Comparison of ENCODE assay signal across 1 cellular context in the genomic region with DNA sequence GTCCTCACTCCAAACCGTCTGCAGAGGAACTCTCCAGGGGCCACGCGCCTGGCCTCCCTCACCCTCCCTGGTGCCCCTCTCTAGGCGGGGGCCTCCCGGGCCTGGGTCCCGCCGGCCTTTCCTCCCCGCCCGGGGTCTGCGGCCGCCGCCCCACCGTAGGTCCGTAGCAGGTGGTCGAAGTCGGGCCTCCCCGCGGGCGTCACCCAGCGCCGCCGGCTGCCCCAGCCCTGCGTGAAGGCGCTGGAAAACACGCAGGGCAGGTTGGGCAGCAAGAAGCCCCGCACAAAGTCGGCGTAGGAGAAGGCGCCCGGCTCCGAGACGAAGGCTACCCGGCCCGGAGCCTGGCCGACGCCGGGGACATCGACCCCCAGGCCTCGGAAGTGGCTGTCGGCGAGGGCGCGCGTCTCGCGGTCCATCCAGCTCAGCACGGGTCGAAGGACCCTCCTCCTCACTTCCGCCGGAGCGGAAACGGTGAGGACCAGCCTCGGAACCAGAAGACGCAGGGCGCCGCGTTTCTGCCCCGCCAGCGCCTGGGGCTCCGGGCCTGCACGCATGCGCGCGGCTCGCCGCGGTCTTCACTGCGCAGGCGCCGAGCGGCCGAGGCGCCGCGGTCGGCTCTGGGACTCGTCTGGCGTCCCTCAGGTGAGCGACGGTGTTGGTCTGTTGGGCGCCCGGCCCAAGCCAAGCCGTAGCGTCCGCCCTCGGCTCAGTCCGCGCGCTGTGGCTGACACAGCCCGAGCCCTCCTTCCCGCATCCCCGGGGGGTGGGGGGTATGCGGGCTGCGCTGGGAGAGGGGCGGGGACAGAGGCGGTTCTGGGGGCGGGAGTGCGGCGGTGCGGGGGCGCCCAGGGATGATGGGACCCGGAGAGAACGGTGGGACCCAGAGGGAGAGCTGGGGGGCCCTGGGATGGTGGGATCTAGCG.
TF ChIP-seq lines count a peak whose summit lies in the region.

A gene with protein sequence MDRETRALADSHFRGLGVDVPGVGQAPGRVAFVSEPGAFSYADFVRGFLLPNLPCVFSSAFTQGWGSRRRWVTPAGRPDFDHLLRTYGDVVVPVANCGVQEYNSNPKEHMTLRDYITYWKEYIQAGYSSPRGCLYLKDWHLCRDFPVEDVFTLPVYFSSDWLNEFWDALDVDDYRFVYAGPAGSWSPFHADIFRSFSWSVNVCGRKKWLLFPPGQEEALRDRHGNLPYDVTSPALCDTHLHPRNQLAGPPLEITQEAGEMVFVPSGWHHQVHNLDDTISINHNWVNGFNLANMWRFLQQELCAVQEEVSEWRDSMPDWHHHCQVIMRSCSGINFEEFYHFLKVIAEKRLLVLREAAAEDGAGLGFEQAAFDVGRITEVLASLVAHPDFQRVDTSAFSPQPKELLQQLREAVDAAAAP (minus strand): TSS at position 445 of the 923 bp plus-strand sequence. CDS start 29 bp downstream, at position 416.
A gene with protein sequence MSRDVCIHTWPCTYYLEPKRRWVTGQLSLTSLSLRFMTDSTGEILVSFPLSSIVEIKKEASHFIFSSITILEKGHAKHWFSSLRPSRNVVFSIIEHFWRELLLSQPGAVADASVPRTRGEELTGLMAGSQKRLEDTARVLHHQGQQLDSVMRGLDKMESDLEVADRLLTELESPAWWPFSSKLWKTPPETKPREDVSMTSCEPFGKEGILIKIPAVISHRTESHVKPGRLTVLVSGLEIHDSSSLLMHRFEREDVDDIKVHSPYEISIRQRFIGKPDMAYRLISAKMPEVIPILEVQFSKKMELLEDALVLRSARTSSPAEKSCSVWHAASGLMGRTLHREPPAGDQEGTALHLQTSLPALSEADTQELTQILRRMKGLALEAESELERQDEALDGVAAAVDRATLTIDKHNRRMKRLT (plus strand): TSS at position 578 of the 923 bp plus-strand sequence. CDS start 12,302 bp downstream, outside the sequence.

TF ChIP-seq in K562, 482 proteins besides CTCF, POLR2A, EP300 and RAD21 (continued from another document and continues in another):
- TF ChIP-seq, protein P1, sequence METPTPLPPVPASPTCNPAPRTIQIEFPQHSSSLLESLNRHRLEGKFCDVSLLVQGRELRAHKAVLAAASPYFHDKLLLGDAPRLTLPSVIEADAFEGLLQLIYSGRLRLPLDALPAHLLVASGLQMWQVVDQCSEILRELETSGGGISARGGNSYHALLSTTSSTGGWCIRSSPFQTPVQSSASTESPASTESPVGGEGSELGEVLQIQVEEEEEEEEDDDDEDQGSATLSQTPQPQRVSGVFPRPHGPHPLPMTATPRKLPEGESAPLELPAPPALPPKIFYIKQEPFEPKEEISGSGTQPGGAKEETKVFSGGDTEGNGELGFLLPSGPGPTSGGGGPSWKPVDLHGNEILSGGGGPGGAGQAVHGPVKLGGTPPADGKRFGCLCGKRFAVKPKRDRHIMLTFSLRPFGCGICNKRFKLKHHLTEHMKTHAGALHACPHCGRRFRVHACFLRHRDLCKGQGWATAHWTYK (CRISPR knock-in tag; IDR thresholded peaks at IDR 0.05) = peak; percentile 89
- TF ChIP-seq, protein P2, sequence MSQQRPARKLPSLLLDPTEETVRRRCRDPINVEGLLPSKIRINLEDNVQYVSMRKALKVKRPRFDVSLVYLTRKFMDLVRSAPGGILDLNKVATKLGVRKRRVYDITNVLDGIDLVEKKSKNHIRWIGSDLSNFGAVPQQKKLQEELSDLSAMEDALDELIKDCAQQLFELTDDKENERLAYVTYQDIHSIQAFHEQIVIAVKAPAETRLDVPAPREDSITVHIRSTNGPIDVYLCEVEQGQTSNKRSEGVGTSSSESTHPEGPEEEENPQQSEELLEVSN (IDR thresholded peaks at IDR 0.05; ENCODE audit: borderline replicate concordance in 1 of 2, extremely low read depth in 1 of 2, insufficient read depth in 1 of 2, insufficient read length in 1 of 2, low read depth in 1 of 2, low read length in 1 of 2, poor library complexity in 1 of 2, severe bottlenecking in 1 of 2) = peak; percentile 70 to 77
- TF ChIP-seq HNRNPK (IDR thresholded peaks at IDR 0.05; ENCODE audit: low read depth, low read length, poor library complexity, severe bottlenecking) (peak; percentile 17), CCNT2 (IDR thresholded peaks at IDR 0.05; ENCODE audit: borderline replicate concordance, extremely low read depth, insufficient read length, low read depth, low read length) (peak; percentile 87), DMBX1 (CRISPR knock-in tag; IDR thresholded peaks at IDR 0.05; ENCODE audit: borderline replicate concordance) (0 out of 2 replicates have a peak, but pooled peaks have one; percentile 33), TEAD1 (CRISPR knock-in tag; IDR thresholded peaks at IDR 0.05) (peak in 1 of 2 experiments; percentile 84; a peak in 1 of 4 replicates), SUPT5H (IDR thresholded peaks at IDR 0.05) (peak; percentile 93), PCBP1 (IDR thresholded peaks at IDR 0.05; ENCODE audit: low read depth, low read length, poor library complexity, severe bottlenecking) (no peak), ZNF24 (IDR thresholded peaks at IDR 0.05) (peak; percentile 76; the same call in 1 of the 2 replicates), TAF7 (tag; IDR thresholded peaks at IDR 0.05) (peak; percentile 44; the same call in 1 of the 2 replicates), KLF1 (tag; IDR thresholded peaks at IDR 0.05) (peak; percentile 36; the same call in 1 of the 2 replicates), JUN (IDR thresholded peaks at IDR 0.05; ENCODE audit: borderline replicate concordance, low read depth, low read length) (peak; percentile 59; the same call in 1 of the 2 replicates), JUN (CRISPR knock-in tag; IDR thresholded peaks at IDR 0.05; ENCODE audit: borderline replicate concordance) (peak; percentile 88; the same call in 1 of the 2 replicates), NFXL1 (CRISPR knock-in tag; IDR thresholded peaks at IDR 0.05) (no peak), ZNF197 (CRISPR knock-in tag; IDR thresholded peaks at IDR 0.05; ENCODE audit: low read depth) (0 out of 2 replicates have a peak, but pooled peaks have one; percentile 9), TGIF2 (CRISPR knock-in tag; IDR thresholded peaks at IDR 0.05) (0 out of 2 replicates have a peak, but pooled peaks have one; percentile 67), MYNN (IDR thresholded peaks at IDR 0.05) (peak; percentile 44; the same call in 1 of the 2 replicates), MYNN (CRISPR knock-in tag; IDR thresholded peaks at IDR 0.05) (no peak), GABPB1 (CRISPR knock-in tag; IDR thresholded peaks at IDR 0.05) (peak; percentile 100), E2F3 (CRISPR knock-in tag; IDR thresholded peaks at IDR 0.05) (no peak; the same call in 1 of the 2 replicates), POLR2G (IDR thresholded peaks at IDR 0.05; ENCODE audit: low read depth, low read length) (peak; percentile 92), MXI1 (IDR thresholded peaks at IDR 0.05; ENCODE audit: low read depth, low read length) (peak; percentile 44), SOX6 (IDR thresholded peaks at IDR 0.05) (peak; percentile 70)
- TF ChIP-seq, protein P3, sequence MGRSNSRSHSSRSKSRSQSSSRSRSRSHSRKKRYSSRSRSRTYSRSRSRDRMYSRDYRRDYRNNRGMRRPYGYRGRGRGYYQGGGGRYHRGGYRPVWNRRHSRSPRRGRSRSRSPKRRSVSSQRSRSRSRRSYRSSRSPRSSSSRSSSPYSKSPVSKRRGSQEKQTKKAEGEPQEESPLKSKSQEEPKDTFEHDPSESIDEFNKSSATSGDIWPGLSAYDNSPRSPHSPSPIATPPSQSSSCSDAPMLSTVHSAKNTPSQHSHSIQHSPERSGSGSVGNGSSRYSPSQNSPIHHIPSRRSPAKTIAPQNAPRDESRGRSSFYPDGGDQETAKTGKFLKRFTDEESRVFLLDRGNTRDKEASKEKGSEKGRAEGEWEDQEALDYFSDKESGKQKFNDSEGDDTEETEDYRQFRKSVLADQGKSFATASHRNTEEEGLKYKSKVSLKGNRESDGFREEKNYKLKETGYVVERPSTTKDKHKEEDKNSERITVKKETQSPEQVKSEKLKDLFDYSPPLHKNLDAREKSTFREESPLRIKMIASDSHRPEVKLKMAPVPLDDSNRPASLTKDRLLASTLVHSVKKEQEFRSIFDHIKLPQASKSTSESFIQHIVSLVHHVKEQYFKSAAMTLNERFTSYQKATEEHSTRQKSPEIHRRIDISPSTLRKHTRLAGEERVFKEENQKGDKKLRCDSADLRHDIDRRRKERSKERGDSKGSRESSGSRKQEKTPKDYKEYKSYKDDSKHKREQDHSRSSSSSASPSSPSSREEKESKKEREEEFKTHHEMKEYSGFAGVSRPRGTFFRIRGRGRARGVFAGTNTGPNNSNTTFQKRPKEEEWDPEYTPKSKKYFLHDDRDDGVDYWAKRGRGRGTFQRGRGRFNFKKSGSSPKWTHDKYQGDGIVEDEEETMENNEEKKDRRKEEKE (IDR thresholded peaks at IDR 0.05; ENCODE audit: borderline replicate concordance in 1 of 2, control insufficient read depth in 1 of 2, low read depth in 2 of 2, low read length in 1 of 2) = peak in 1 of 2 experiments; percentile 93; a peak in 2 of 4 replicates
- TF ChIP-seq, protein P4, sequence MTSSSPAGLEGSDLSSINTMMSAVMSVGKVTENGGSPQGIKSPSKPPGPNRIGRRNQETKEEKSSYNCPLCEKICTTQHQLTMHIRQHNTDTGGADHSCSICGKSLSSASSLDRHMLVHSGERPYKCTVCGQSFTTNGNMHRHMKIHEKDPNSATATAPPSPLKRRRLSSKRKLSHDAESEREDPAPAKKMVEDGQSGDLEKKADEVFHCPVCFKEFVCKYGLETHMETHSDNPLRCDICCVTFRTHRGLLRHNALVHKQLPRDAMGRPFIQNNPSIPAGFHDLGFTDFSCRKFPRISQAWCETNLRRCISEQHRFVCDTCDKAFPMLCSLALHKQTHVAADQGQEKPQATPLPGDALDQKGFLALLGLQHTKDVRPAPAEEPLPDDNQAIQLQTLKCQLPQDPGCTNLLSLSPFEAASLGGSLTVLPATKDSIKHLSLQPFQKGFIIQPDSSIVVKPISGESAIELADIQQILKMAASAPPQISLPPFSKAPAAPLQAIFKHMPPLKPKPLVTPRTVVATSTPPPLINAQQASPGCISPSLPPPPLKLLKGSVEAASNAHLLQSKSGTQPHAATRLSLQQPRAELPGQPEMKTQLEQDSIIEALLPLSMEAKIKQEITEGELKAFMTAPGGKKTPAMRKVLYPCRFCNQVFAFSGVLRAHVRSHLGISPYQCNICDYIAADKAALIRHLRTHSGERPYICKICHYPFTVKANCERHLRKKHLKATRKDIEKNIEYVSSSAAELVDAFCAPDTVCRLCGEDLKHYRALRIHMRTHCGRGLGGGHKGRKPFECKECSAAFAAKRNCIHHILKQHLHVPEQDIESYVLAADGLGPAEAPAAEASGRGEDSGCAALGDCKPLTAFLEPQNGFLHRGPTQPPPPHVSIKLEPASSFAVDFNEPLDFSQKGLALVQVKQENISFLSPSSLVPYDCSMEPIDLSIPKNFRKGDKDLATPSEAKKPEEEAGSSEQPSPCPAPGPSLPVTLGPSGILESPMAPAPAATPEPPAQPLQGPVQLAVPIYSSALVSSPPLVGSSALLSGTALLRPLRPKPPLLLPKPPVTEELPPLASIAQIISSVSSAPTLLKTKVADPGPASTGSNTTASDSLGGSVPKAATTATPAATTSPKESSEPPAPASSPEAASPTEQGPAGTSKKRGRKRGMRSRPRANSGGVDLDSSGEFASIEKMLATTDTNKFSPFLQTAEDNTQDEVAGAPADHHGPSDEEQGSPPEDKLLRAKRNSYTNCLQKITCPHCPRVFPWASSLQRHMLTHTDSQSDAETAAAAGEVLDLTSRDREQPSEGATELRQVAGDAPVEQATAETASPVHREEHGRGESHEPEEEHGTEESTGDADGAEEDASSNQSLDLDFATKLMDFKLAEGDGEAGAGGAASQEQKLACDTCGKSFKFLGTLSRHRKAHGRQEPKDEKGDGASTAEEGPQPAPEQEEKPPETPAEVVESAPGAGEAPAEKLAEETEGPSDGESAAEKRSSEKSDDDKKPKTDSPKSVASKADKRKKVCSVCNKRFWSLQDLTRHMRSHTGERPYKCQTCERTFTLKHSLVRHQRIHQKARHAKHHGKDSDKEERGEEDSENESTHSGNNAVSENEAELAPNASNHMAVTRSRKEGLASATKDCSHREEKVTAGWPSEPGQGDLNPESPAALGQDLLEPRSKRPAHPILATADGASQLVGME (CRISPR knock-in tag; IDR thresholded peaks at IDR 0.05) = peak; percentile 94
- TF ChIP-seq, protein P5, sequence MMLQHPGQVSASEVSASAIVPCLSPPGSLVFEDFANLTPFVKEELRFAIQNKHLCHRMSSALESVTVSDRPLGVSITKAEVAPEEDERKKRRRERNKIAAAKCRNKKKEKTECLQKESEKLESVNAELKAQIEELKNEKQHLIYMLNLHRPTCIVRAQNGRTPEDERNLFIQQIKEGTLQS (IDR thresholded peaks at IDR 0.05) = no peak
- TF ChIP-seq, protein P5 (CRISPR knock-in tag; conservative IDR thresholded peaks at IDR 0.05) = 0 out of 2 replicates have a peak, but pooled peaks have one; percentile 23
- TF ChIP-seq, protein P6, sequence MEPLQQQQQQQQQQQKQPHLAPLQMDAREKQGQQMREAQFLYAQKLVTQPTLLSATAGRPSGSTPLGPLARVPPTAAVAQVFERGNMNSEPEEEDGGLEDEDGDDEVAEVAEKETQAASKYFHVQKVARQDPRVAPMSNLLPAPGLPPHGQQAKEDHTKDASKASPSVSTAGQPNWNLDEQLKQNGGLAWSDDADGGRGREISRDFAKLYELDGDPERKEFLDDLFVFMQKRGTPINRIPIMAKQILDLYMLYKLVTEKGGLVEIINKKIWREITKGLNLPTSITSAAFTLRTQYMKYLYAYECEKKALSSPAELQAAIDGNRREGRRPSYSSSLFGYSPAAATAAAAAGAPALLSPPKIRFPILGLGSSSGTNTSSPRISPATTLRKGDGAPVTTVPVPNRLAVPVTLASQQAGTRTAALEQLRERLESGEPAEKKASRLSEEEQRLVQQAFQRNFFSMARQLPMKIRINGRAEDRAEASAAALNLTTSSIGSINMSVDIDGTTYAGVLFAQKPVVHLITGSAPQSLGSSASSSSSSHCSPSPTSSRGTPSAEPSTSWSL (CRISPR knock-in tag; IDR thresholded peaks at IDR 0.05; ENCODE audit: borderline replicate concordance) = peak; percentile 60; the same call in 1 of the 2 replicates
- TF ChIP-seq, protein P7, sequence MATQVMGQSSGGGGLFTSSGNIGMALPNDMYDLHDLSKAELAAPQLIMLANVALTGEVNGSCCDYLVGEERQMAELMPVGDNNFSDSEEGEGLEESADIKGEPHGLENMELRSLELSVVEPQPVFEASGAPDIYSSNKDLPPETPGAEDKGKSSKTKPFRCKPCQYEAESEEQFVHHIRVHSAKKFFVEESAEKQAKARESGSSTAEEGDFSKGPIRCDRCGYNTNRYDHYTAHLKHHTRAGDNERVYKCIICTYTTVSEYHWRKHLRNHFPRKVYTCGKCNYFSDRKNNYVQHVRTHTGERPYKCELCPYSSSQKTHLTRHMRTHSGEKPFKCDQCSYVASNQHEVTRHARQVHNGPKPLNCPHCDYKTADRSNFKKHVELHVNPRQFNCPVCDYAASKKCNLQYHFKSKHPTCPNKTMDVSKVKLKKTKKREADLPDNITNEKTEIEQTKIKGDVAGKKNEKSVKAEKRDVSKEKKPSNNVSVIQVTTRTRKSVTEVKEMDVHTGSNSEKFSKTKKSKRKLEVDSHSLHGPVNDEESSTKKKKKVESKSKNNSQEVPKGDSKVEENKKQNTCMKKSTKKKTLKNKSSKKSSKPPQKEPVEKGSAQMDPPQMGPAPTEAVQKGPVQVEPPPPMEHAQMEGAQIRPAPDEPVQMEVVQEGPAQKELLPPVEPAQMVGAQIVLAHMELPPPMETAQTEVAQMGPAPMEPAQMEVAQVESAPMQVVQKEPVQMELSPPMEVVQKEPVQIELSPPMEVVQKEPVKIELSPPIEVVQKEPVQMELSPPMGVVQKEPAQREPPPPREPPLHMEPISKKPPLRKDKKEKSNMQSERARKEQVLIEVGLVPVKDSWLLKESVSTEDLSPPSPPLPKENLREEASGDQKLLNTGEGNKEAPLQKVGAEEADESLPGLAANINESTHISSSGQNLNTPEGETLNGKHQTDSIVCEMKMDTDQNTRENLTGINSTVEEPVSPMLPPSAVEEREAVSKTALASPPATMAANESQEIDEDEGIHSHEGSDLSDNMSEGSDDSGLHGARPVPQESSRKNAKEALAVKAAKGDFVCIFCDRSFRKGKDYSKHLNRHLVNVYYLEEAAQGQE (CRISPR knock-in tag; IDR thresholded peaks at IDR 0.05; ENCODE audit: low read depth) = peak; percentile 83
